In the genomic region with DNA sequence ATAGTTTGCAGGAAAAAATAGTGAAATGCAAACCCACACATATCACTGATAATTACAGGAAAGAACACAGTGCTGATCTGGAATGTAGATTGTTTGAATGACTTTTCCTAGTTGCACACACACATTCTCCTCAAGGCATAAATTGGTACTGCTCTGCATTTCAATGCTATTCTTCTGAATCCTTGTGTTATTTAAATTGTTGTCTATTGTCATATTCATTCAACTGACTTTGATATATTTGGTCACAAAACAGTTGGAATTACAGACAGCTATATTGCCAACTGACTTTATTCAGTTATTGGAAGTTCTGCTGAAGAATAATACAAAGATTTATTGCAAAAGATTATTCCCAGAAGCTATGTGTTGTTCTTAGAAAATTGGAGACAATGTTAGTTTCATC, we compare ENCODE assay signal across 7 cellular contexts.
"Had no signal": no experiment of that assay in that cellular context is flagged by ENCODE, and none has a peak within 500 bp of the region (broad histone marks: within the 10 kb centered on the region; RNA-seq: fewer than 3 reads in every experiment).

No MANE protein-coding gene starts in this region.

- H3K27ac Mint-ChIP-seq: H9, IgD-negative memory B cell had no signal

- DNase-seq: GM23248, GOT3, H9, HCEC 1CT, KBM-7 had no signal

- H2AFZ ChIP-seq: GM23248 had no signal

- H3K36me3 Mint-ChIP-seq: IgD-negative memory B cell had no signal

- FAIRE-seq: HepG2 had no signal

- H3K9ac ChIP-seq: GM23248 had no signal

- H3K27ac ChIP-seq: GM23248 had no signal

- H3K4me1 Mint-ChIP-seq: IgD-negative memory B cell had no signal

- H3K4me3 ChIP-seq: GM23248 had no signal

- H3K9me3 Mint-ChIP-seq: H9 had no signal

- H3K4me3 Mint-ChIP-seq: H9, IgD-negative memory B cell had no signal

- H3K27me3 Mint-ChIP-seq: IgD-negative memory B cell had no signal
